14 cellular contexts compared by ENCODE assay signal in genomic region chr7:101562531-101563197, GRCh38.
"Had no signal": no experiment of that assay in that cellular context is flagged by ENCODE, and none has a peak within 500 bp of the region (broad histone marks: within the 10 kb centered on the region; RNA-seq: fewer than 3 reads in every experiment).

No MANE protein-coding gene starts in this region.

- H3K36me3 ChIP-seq: left lung, thoracic aorta, uterus had no signal

- H3K9me3 Mint-ChIP-seq: activated CD4-positive, alpha-beta T cell treated with anti-CD3 and anti-CD28 coated beads, Interleukin-2, amount 10 ng/mL, durations not matched to agents 24 days and 14 days; activated naive CD4-positive, alpha-beta T cell treated with anti-CD3 and anti-CD28 coated beads for 36 hours; activated T-helper 17 cell treated with anti-CD3 and anti-CD28 coated beads, Interleukin-2, amount 50 U/mL, for 72 hours; nephron progenitor cell; stimulated activated naive CD8-positive, alpha-beta T cell treated with anti-CD3 and anti-CD28 coated beads, Interleukin-15, amount 100 ng/mL, for 72 hours; T-helper 1 cell treated with Interleukin-12 subunit alpha and Interleukin-12 subunit beta and Interleukin-4 antibody, amounts not matched to agents 30 μg/mL and 1 μg/mL, for 36 hours had no signal

- H3K9me3 ChIP-seq: left lung, thoracic aorta, uterus had no signal

- H3K27me3 ChIP-seq: uterus had no signal

- H3K27ac Mint-ChIP-seq: activated CD4-positive, alpha-beta T cell treated with anti-CD3 and anti-CD28 coated beads, Interleukin-2, amount 10 ng/mL, durations not matched to agents 24 days and 14 days; activated naive CD4-positive, alpha-beta T cell treated with anti-CD3 and anti-CD28 coated beads for 36 hours; activated T-helper 17 cell treated with anti-CD3 and anti-CD28 coated beads, Interleukin-2, amount 50 U/mL, for 72 hours; memory B cell; nephron progenitor cell; stimulated activated naive CD8-positive, alpha-beta T cell treated with anti-CD3 and anti-CD28 coated beads, Interleukin-15, amount 100 ng/mL, for 72 hours; T-helper 1 cell treated with Interleukin-12 subunit alpha and Interleukin-12 subunit beta and Interleukin-4 antibody, amounts not matched to agents 30 μg/mL and 1 μg/mL, for 36 hours had no signal

- H3K27me3 Mint-ChIP-seq: activated CD4-positive, alpha-beta T cell treated with anti-CD3 and anti-CD28 coated beads, Interleukin-2, amount 10 ng/mL, durations not matched to agents 24 days and 14 days had no signal

- DNase-seq: activated CD4-positive, alpha-beta T cell treated with anti-CD3 and anti-CD28 coated beads, Interleukin-2, amount 10 ng/mL, durations not matched to agents 24 days and 14 days; activated naive CD4-positive, alpha-beta T cell treated with anti-CD3 and anti-CD28 coated beads for 36 hours; activated T-cell treated with anti-CD3 and anti-CD28 coated beads for 4 hours; central memory CD4-positive, alpha-beta T cell; effector memory CD4-positive, alpha-beta T cell; nephron progenitor cell; stimulated activated CD4-positive, alpha-beta T cell treated with anti-CD3 and anti-CD28 coated beads, Interleukin-2, amount 100 ng/mL, for 48 hours; stimulated activated naive CD8-positive, alpha-beta T cell treated with anti-CD3 and anti-CD28 coated beads, Interleukin-15, amount 100 ng/mL, for 72 hours had no signal

- H3K4me1 Mint-ChIP-seq: activated T-helper 17 cell treated with anti-CD3 and anti-CD28 coated beads, Interleukin-2, amount 50 U/mL, for 72 hours had no signal

- H3K27ac ChIP-seq: left lung, thoracic aorta, uterus had no signal

- H3K36me3 Mint-ChIP-seq: memory B cell had no signal

- ATAC-seq: activated T-helper 17 cell treated with anti-CD3 and anti-CD28 coated beads, Interleukin-2, amount 50 U/mL, for 72 hours; left lung; stimulated activated naive CD8-positive, alpha-beta T cell treated with anti-CD3 and anti-CD28 coated beads, Interleukin-15, amount 100 ng/mL, for 72 hours had no signal

- H3K4me3 Mint-ChIP-seq: activated CD4-positive, alpha-beta T cell treated with anti-CD3 and anti-CD28 coated beads, Interleukin-2, amount 10 ng/mL, durations not matched to agents 24 days and 14 days; activated naive CD4-positive, alpha-beta T cell treated with anti-CD3 and anti-CD28 coated beads for 36 hours; activated T-helper 17 cell treated with anti-CD3 and anti-CD28 coated beads, Interleukin-2, amount 50 U/mL, for 72 hours; memory B cell; nephron progenitor cell; stimulated activated naive CD8-positive, alpha-beta T cell treated with anti-CD3 and anti-CD28 coated beads, Interleukin-15, amount 100 ng/mL, for 72 hours; T-helper 1 cell treated with Interleukin-12 subunit alpha and Interleukin-12 subunit beta and Interleukin-4 antibody, amounts not matched to agents 30 μg/mL and 1 μg/mL, for 36 hours had no signal

- H3K4me1 ChIP-seq: left lung, uterus had no signal

- H3K4me3 ChIP-seq: left lung, thoracic aorta, uterus had no signal
